Comparison of ENCODE assay signal across 8 cellular contexts in genomic region chr18:35407871-35408481, GRCh38. TPM values are rescaled to one million over a fixed set of nuclear protein-coding genes. Genes with fewer than 3 reads are reported as not detected.
DNase-seq lines count a peak whose midpoint lies in the region; ATAC-seq and TF ChIP-seq lines count a peak whose summit lies in the region.

No MANE protein-coding gene starts in this region.

- CTCF ChIA-PET in WTC11 (lab: Charles Lee), result interaction anchor here (0.8 to 3.1 kb wide), 5 partner anchors 13 to 349 kb away, joined by 3 to 17 read pairs (median 3); partner anchors contain the start of gene ZNF397

- POLR2A ChIA-PET in WTC11 (lab: Charles Lee), result no interaction called here

- TF ChIP-seq CTCF in C4-2B (conservative IDR thresholded peaks at IDR 0.05) (peak; percentile 80), WTC11 (IDR thresholded peaks at IDR 0.05) (peak; percentile 65)

- H3K27ac Mint-ChIP-seq in WTC11, result no peak overlapping the region
- no peak overlapping the region for H3K27ac Mint-ChIP-seq in naive B cell

- no peak overlapping the region for H3K4me3 Mint-ChIP-seq in WTC11
- H3K4me3 Mint-ChIP-seq in naive B cell, result no peak overlapping the region

- DNase-seq in NCI-H345 treated with DMSO at 0.1 percent for 48 hours (lab: John Stamatoyannopoulos, UW; ENCODE audit: unreplicated experiment) (peak; percentile 71), WTC11 (ENCODE audit: low spot score) (no peak), naive B cell (peak; percentile 61)

- H3K4me1 Mint-ChIP-seq in WTC11 (peaks cover 16% of the 10 kb centered on the region), naive B cell (peaks cover 26 to 41% (median 37%) of the 10 kb centered on the region in 3 donors)

- peak; percentile 44 for ATAC-seq in GM18519 (IDR thresholded peaks at IDR 0.05; ENCODE audit: low FRiP score, unreplicated experiment)
- ATAC-seq in HG03342 (IDR thresholded peaks at IDR 0.05; ENCODE audit: unreplicated experiment), result peak; percentile 43
- peak; percentile 76 for ATAC-seq in WTC11
- peak; percentile 30 for ATAC-seq in esophagus mucosa
- peak; percentile 50 to 65 for ATAC-seq in naive B cell (ENCODE audit: low read depth in 2 of 2)
- ATAC-seq in HG03196 (IDR thresholded peaks at IDR 0.05; ENCODE audit: unreplicated experiment), result no peak

- H3K9me3 Mint-ChIP-seq in WTC11, result peaks cover 13% of the 10 kb centered on the region
- H3K9me3 Mint-ChIP-seq in naive B cell, result peaks cover 0 to 5% (median 0%) of the 10 kb centered on the region in 7 donors

- no peak overlapping the region for H3K27ac ChIP-seq in C4-2B

- H3K27me3 Mint-ChIP-seq in WTC11 (ENCODE audit: low read depth) (peaks cover 6% of the 10 kb centered on the region), naive B cell (no peaks in the 10 kb centered on the region)

- H3K36me3 Mint-ChIP-seq in WTC11, result no peaks in the 10 kb centered on the region
- H3K36me3 Mint-ChIP-seq in naive B cell, result no peaks in the 10 kb centered on the region

TF ChIP-seq in WTC11, 78 proteins besides CTCF, POLR2A, EP300 and RAD21:
- TF ChIP-seq NR2C2 (CRISPR knock-in tag; IDR thresholded peaks at IDR 0.05) (no peak), NR3C1 (CRISPR knock-in tag; conservative IDR thresholded peaks at IDR 0.05; ENCODE audit: low read depth) (no peak), GABPB1 (CRISPR knock-in tag; IDR thresholded peaks at IDR 0.05) (no peak), TEAD4 (CRISPR knock-in tag; IDR thresholded peaks at IDR 0.05) (no peak), IRF2 (CRISPR knock-in tag; IDR thresholded peaks at IDR 0.05; ENCODE audit: borderline replicate concordance, low read depth) (no peak), ARID4B (CRISPR knock-in tag; IDR thresholded peaks at IDR 0.05; ENCODE audit: borderline replicate concordance) (no peak), ZSCAN18 (CRISPR knock-in tag; IDR thresholded peaks at IDR 0.05) (no peak), PREB (CRISPR knock-in tag; IDR thresholded peaks at IDR 0.05; ENCODE audit: borderline replicate concordance) (no peak)

RNA-seq across cellular contexts. Expression of gene ZNF396, which starts 30.8 kb away (rescaled TPM):
- total RNA-seq in WTC11 (2021), result 1.0 to 1.9 TPM (median 1.5 TPM) in 3 replicates
- 0.80 TPM for total RNA-seq in esophagus mucosa
- under 1 TPM in 4 of 6 donors, not detected in 2; 0.21 to 0.90 (median 0.66) TPM for polyA plus RNA-seq in naive B cell (ENCODE audit: low read depth in 6 of 6)
